1 cellular context compared by ENCODE assay signal in genomic region chr15:90901799-90902655, GRCh38.
A peak's percentile ranks its signal among the peaks of the same experiment; 100 is the strongest.
TF ChIP-seq lines count a peak whose summit lies in the region.

No MANE protein-coding gene starts in this region.

TF ChIP-seq in HepG2, 621 proteins besides CTCF, POLR2A, EP300 and RAD21 (continued from another document and continues in another):
- TF ChIP-seq ZBTB44 (CRISPR knock-in tag; IDR thresholded peaks at IDR 0.05): no peak
- no peak for TF ChIP-seq SOX13 (IDR thresholded peaks at IDR 0.05)
- 0 out of 4 replicates have a peak, but pooled peaks of 1 of the 2 experiments have one; percentile 26 for TF ChIP-seq SOX13 (CRISPR knock-in tag; conservative IDR thresholded peaks at IDR 0.05 in 1 of 2, IDR thresholded peaks at IDR 0.05 in 1 of 2)
- TF ChIP-seq, protein P1, sequence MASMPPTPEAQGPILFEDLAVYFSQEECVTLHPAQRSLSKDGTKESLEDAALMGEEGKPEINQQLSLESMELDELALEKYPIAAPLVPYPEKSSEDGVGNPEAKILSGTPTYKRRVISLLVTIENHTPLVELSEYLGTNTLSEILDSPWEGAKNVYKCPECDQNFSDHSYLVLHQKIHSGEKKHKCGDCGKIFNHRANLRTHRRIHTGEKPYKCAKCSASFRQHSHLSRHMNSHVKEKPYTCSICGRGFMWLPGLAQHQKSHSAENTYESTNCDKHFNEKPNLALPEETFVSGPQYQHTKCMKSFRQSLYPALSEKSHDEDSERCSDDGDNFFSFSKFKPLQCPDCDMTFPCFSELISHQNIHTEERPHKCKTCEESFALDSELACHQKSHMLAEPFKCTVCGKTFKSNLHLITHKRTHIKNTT (CRISPR knock-in tag; IDR thresholded peaks at IDR 0.05): no peak
- no peak for TF ChIP-seq ZNF510 (CRISPR knock-in tag; IDR thresholded peaks at IDR 0.05; ENCODE audit: low read depth)
- 0 out of 2 replicates have a peak, but pooled peaks have one; percentile 23 for TF ChIP-seq TBX2 (CRISPR knock-in tag; IDR thresholded peaks at IDR 0.05; ENCODE audit: borderline replicate concordance)
- TF ChIP-seq SP5 (CRISPR knock-in tag; IDR thresholded peaks at IDR 0.05; ENCODE audit: borderline replicate concordance, low read depth): peak; percentile 11; the same call in 1 of the 2 replicates
- TF ChIP-seq, protein P2, sequence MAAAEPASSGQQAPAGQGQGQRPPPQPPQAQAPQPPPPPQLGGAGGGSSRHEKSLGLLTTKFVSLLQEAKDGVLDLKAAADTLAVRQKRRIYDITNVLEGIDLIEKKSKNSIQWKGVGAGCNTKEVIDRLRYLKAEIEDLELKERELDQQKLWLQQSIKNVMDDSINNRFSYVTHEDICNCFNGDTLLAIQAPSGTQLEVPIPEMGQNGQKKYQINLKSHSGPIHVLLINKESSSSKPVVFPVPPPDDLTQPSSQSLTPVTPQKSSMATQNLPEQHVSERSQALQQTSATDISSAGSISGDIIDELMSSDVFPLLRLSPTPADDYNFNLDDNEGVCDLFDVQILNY (CRISPR knock-in tag; conservative IDR thresholded peaks at IDR 0.05): 0 out of 2 replicates have a peak, but pooled peaks have one; percentile 29
- TF ChIP-seq DNMT3B (CRISPR knock-in tag; conservative IDR thresholded peaks at IDR 0.05): 0 out of 2 replicates have a peak, but pooled peaks have one; percentile 48
- TF ChIP-seq, protein P3, sequence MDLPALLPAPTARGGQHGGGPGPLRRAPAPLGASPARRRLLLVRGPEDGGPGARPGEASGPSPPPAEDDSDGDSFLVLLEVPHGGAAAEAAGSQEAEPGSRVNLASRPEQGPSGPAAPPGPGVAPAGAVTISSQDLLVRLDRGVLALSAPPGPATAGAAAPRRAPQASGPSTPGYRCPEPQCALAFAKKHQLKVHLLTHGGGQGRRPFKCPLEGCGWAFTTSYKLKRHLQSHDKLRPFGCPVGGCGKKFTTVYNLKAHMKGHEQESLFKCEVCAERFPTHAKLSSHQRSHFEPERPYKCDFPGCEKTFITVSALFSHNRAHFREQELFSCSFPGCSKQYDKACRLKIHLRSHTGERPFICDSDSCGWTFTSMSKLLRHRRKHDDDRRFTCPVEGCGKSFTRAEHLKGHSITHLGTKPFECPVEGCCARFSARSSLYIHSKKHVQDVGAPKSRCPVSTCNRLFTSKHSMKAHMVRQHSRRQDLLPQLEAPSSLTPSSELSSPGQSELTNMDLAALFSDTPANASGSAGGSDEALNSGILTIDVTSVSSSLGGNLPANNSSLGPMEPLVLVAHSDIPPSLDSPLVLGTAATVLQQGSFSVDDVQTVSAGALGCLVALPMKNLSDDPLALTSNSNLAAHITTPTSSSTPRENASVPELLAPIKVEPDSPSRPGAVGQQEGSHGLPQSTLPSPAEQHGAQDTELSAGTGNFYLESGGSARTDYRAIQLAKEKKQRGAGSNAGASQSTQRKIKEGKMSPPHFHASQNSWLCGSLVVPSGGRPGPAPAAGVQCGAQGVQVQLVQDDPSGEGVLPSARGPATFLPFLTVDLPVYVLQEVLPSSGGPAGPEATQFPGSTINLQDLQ (CRISPR knock-in tag; IDR thresholded peaks at IDR 0.05): no peak
- TF ChIP-seq RBFOX2 (IDR thresholded peaks at IDR 0.05; ENCODE audit: low read depth, low read length): peak; percentile 61; the same call in 1 of the 2 replicates
- TF ChIP-seq LCORL (IDR thresholded peaks at IDR 0.05): no peak
- 0 out of 2 replicates have a peak, but pooled peaks have one; percentile 58 for TF ChIP-seq LCORL (CRISPR knock-in tag; IDR thresholded peaks at IDR 0.05)
- TF ChIP-seq, protein P4, sequence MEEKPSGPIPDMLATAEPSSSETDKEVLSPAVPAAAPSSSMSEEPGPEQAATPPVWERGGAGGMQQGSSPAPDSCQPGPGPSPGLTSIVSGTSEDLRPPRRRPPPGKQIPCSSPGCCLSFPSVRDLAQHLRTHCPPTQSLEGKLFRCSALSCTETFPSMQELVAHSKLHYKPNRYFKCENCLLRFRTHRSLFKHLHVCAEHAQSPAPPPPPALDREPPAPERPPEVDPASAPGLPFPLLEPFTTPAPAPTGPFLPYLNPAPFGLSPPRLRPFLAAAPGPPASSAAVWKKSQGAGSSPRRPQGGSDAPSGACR (CRISPR knock-in tag; IDR thresholded peaks at IDR 0.05): no peak
- peak; percentile 62 for TF ChIP-seq ASH2L (IDR thresholded peaks at IDR 0.05; ENCODE audit: insufficient read length, low read depth, low read length)
- TF ChIP-seq, protein P5, sequence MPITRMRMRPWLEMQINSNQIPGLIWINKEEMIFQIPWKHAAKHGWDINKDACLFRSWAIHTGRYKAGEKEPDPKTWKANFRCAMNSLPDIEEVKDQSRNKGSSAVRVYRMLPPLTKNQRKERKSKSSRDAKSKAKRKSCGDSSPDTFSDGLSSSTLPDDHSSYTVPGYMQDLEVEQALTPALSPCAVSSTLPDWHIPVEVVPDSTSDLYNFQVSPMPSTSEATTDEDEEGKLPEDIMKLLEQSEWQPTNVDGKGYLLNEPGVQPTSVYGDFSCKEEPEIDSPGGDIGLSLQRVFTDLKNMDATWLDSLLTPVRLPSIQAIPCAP (CRISPR knock-in tag; IDR thresholded peaks at IDR 0.05; ENCODE audit: low read depth): no peak
- TF ChIP-seq ZNF772 (CRISPR knock-in tag; IDR thresholded peaks at IDR 0.05): no peak
- 0 out of 2 replicates have a peak, but pooled peaks have one; percentile 44 for TF ChIP-seq KLF6 (CRISPR knock-in tag; IDR thresholded peaks at IDR 0.05)
- TF ChIP-seq AHR (CRISPR knock-in tag; IDR thresholded peaks at IDR 0.05): peak; percentile 72; the same call in 1 of the 2 replicates
- no peak for TF ChIP-seq ZNF230 (CRISPR knock-in tag; IDR thresholded peaks at IDR 0.05)
- TF ChIP-seq ZBTB38 (CRISPR knock-in tag; IDR thresholded peaks at IDR 0.05): peak; percentile 65
- no peak for TF ChIP-seq ZBTB1 (CRISPR knock-in tag; IDR thresholded peaks at IDR 0.05; ENCODE audit: borderline replicate concordance)
- TF ChIP-seq ZNF441 (CRISPR knock-in tag; IDR thresholded peaks at IDR 0.05; ENCODE audit: borderline replicate concordance): 0 out of 2 replicates have a peak, but pooled peaks have one; percentile 62
- no peak for TF ChIP-seq ARNT (IDR thresholded peaks at IDR 0.05)
- peak; percentile 56; the same call in 1 of the 2 replicates for TF ChIP-seq ELF3 (CRISPR knock-in tag; IDR thresholded peaks at IDR 0.05)
- TF ChIP-seq ZNF124 (CRISPR knock-in tag; IDR thresholded peaks at IDR 0.05): peak; percentile 75; the same call in 1 of the 2 replicates
- TF ChIP-seq SALL1 (CRISPR knock-in tag; IDR thresholded peaks at IDR 0.05): peak; percentile 64; the same call in 1 of the 2 replicates
- TF ChIP-seq FOSL2 (CRISPR knock-in tag; IDR thresholded peaks at IDR 0.05): peak; percentile 28; the same call in 1 of the 2 replicates
- peak; percentile 76; the same call in 1 of the 2 replicates for TF ChIP-seq ZNF768 (CRISPR knock-in tag; IDR thresholded peaks at IDR 0.05)
- TF ChIP-seq, protein P6, sequence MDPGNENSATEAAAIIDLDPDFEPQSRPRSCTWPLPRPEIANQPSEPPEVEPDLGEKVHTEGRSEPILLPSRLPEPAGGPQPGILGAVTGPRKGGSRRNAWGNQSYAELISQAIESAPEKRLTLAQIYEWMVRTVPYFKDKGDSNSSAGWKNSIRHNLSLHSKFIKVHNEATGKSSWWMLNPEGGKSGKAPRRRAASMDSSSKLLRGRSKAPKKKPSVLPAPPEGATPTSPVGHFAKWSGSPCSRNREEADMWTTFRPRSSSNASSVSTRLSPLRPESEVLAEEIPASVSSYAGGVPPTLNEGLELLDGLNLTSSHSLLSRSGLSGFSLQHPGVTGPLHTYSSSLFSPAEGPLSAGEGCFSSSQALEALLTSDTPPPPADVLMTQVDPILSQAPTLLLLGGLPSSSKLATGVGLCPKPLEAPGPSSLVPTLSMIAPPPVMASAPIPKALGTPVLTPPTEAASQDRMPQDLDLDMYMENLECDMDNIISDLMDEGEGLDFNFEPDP (CRISPR knock-in tag; conservative IDR thresholded peaks at IDR 0.05): no peak
- TF ChIP-seq, protein P7, sequence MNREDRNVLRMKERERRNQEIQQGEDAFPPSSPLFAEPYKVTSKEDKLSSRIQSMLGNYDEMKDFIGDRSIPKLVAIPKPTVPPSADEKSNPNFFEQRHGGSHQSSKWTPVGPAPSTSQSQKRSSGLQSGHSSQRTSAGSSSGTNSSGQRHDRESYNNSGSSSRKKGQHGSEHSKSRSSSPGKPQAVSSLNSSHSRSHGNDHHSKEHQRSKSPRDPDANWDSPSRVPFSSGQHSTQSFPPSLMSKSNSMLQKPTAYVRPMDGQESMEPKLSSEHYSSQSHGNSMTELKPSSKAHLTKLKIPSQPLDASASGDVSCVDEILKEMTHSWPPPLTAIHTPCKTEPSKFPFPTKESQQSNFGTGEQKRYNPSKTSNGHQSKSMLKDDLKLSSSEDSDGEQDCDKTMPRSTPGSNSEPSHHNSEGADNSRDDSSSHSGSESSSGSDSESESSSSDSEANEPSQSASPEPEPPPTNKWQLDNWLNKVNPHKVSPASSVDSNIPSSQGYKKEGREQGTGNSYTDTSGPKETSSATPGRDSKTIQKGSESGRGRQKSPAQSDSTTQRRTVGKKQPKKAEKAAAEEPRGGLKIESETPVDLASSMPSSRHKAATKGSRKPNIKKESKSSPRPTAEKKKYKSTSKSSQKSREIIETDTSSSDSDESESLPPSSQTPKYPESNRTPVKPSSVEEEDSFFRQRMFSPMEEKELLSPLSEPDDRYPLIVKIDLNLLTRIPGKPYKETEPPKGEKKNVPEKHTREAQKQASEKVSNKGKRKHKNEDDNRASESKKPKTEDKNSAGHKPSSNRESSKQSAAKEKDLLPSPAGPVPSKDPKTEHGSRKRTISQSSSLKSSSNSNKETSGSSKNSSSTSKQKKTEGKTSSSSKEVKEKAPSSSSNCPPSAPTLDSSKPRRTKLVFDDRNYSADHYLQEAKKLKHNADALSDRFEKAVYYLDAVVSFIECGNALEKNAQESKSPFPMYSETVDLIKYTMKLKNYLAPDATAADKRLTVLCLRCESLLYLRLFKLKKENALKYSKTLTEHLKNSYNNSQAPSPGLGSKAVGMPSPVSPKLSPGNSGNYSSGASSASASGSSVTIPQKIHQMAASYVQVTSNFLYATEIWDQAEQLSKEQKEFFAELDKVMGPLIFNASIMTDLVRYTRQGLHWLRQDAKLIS (CRISPR knock-in tag; IDR thresholded peaks at IDR 0.05): no peak
- peak; percentile 53; the same call in 1 of the 2 replicates for TF ChIP-seq RXRB (CRISPR knock-in tag; IDR thresholded peaks at IDR 0.05; ENCODE audit: borderline replicate concordance)
- TF ChIP-seq PPARG (CRISPR knock-in tag; conservative IDR thresholded peaks at IDR 0.05): peak; percentile 45; the same call in 1 of the 2 replicates
- peak; percentile 66; the same call in 1 of the 2 replicates for TF ChIP-seq ZMYM4 (CRISPR knock-in tag; IDR thresholded peaks at IDR 0.05)
- TF ChIP-seq SAP130 (CRISPR knock-in tag; IDR thresholded peaks at IDR 0.05; ENCODE audit: low read depth): peak; percentile 74
- TF ChIP-seq, protein P8, sequence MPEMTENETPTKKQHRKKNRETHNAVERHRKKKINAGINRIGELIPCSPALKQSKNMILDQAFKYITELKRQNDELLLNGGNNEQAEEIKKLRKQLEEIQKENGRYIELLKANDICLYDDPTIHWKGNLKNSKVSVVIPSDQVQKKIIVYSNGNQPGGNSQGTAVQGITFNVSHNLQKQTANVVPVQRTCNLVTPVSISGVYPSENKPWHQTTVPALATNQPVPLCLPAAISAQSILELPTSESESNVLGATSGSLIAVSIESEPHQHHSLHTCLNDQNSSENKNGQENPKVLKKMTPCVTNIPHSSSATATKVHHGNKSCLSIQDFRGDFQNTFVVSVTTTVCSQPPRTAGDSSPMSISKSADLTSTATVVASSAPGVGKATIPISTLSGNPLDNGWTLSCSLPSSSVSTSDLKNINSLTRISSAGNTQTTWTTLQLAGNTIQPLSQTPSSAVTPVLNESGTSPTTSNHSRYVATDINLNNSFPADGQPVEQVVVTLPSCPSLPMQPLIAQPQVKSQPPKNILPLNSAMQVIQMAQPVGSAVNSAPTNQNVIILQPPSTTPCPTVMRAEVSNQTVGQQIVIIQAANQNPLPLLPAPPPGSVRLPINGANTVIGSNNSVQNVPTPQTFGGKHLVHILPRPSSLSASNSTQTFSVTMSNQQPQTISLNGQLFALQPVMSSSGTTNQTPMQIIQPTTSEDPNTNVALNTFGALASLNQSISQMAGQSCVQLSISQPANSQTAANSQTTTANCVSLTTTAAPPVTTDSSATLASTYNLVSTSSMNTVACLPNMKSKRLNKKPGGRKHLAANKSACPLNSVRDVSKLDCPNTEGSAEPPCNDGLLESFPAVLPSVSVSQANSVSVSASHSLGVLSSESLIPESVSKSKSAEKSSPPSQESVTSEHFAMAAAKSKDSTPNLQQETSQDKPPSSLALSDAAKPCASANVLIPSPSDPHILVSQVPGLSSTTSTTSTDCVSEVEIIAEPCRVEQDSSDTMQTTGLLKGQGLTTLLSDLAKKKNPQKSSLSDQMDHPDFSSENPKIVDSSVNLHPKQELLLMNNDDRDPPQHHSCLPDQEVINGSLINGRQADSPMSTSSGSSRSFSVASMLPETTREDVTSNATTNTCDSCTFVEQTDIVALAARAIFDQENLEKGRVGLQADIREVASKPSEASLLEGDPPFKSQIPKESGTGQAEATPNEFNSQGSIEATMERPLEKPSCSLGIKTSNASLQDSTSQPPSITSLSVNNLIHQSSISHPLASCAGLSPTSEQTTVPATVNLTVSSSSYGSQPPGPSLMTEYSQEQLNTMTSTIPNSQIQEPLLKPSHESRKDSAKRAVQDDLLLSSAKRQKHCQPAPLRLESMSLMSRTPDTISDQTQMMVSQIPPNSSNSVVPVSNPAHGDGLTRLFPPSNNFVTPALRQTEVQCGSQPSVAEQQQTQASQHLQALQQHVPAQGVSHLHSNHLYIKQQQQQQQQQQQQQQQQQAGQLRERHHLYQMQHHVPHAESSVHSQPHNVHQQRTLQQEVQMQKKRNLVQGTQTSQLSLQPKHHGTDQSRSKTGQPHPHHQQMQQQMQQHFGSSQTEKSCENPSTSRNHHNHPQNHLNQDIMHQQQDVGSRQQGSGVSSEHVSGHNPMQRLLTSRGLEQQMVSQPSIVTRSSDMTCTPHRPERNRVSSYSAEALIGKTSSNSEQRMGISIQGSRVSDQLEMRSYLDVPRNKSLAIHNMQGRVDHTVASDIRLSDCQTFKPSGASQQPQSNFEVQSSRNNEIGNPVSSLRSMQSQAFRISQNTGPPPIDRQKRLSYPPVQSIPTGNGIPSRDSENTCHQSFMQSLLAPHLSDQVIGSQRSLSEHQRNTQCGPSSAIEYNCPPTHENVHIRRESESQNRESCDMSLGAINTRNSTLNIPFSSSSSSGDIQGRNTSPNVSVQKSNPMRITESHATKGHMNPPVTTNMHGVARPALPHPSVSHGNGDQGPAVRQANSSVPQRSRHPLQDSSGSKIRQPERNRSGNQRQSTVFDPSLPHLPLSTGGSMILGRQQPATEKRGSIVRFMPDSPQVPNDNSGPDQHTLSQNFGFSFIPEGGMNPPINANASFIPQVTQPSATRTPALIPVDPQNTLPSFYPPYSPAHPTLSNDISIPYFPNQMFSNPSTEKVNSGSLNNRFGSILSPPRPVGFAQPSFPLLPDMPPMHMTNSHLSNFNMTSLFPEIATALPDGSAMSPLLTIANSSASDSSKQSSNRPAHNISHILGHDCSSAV (CRISPR knock-in tag; IDR thresholded peaks at IDR 0.05; ENCODE audit: borderline replicate concordance): no peak
- peak; percentile 48 for TF ChIP-seq CBX1 (IDR thresholded peaks at IDR 0.05; ENCODE audit: low read depth)
- TF ChIP-seq ZNF264 (CRISPR knock-in tag; IDR thresholded peaks at IDR 0.05): no peak
- peak; percentile 41 for TF ChIP-seq STAG1 (CRISPR knock-in tag; IDR thresholded peaks at IDR 0.05)
